ENCODE assay signal across 12 cellular contexts in genomic region chr6:145756170-145756662, GRCh38. TPM values are rescaled to one million over a fixed set of nuclear protein-coding genes. Genes with fewer than 3 reads are reported as not detected.
DNase-seq lines count a peak whose midpoint lies in the region; ATAC-seq and TF ChIP-seq lines count a peak whose summit lies in the region.
"Had no signal": no experiment of that assay in that cellular context is flagged by ENCODE, and none has a peak within 500 bp of the region (broad histone marks: within the 10 kb centered on the region; RNA-seq: fewer than 3 reads in every experiment).

No MANE protein-coding gene starts in this region.

- no peaks in the 10 kb centered on the region for H3K79me2 ChIP-seq in PC-9 (ENCODE audit: low read depth)

- H3K9me3 ChIP-seq in PC-9 (ENCODE audit: insufficient read depth, low read depth) (no peaks in the 10 kb centered on the region), upper lobe of right lung (no peaks in the 10 kb centered on the region)
- H3K9me3 ChIP-seq: psoas muscle, thoracic aorta had no signal

- H3F3A ChIP-seq in PC-9 (ENCODE audit: insufficient read depth, low read depth), result peaks cover 4% of the 10 kb centered on the region

- H2AFZ ChIP-seq in PC-9, result no peak overlapping the region

- no peaks in the 10 kb centered on the region for H4K20me1 ChIP-seq in PC-9 (ENCODE audit: insufficient read depth)

- POLR2A ChIA-PET in PC-9 (lab: Charles Lee; ENCODE audit: unreplicated experiment), result no interaction called here

- BruUV-seq in PC-9 (replicated peaks; lab: Mats Ljungman, UMichigan), result no TSS peak

- intact Hi-C loops in PC-9 (cut with micrococcal nuclease; ENCODE audit: unreplicated experiment), result no loop called here
- intact Hi-C loops in upper lobe of right lung (cut with DNase I), result no loop called here

- peaks cover 3% of the 10 kb centered on the region; the same call in 1 of the 2 replicates for H3K9me2 ChIP-seq in PC-9 (ENCODE audit: insufficient read depth)

- TF ChIP-seq CTCF in PC-9 (conservative IDR thresholded peaks at IDR 0.05) (no peak), fibroblast of pulmonary artery (IDR thresholded peaks at IDR 0.05; ENCODE audit: low read length, missing control alignments) (no peak), upper lobe of right lung (IDR thresholded peaks at IDR 0.05) (no peak)

- CTCF ChIA-PET in PC-9 (lab: Charles Lee), result no interaction called here

- H3K4me2 ChIP-seq in PC-9, result no peak overlapping the region

- H3K36me3 ChIP-seq in PC-9 (ENCODE audit: low read depth), result no peaks in the 10 kb centered on the region
- no peaks in the 10 kb centered on the region for H3K36me3 ChIP-seq in upper lobe of right lung
- H3K36me3 ChIP-seq: thoracic aorta had no signal

- H3K27ac ChIP-seq in PC-9 (no peak overlapping the region), upper lobe of right lung (no peak overlapping the region)
- H3K27ac ChIP-seq: C4-2B, psoas muscle, thoracic aorta had no signal

- peak; percentile 78 for ATAC-seq in upper lobe of right lung
- no peak for ATAC-seq in GM19035 (IDR thresholded peaks at IDR 0.05; ENCODE audit: unreplicated experiment)

- H3K4me3 ChIP-seq in PC-9 (no peak overlapping the region), fibroblast of pulmonary artery (replicated peaks; ENCODE audit: low read depth, low read length) (no peak overlapping the region), upper lobe of right lung (no peak overlapping the region)
- H3K4me3 ChIP-seq: psoas muscle, thoracic aorta had no signal

- peak; percentile 26 for DNase-seq in NCI-H2196 (lab: John Stamatoyannopoulos, UW; ENCODE audit: unreplicated experiment)
- DNase-seq in NCI-H2196 treated with DMSO at 0.1 percent for 48 hours (lab: John Stamatoyannopoulos, UW; ENCODE audit: unreplicated experiment), result no peak
- DNase-seq in PC-9, result peak; percentile 61 to 66
- peak; percentile 99 for DNase-seq in fibroblast of pulmonary artery (ENCODE audit: low read depth)
- no peak for DNase-seq in upper lobe of right lung
- DNase-seq in D341Med (ENCODE audit: low spot score), result no peak
- no peak for DNase-seq in 8988T
- DNase-seq: activated CD4-positive, alpha-beta memory T cell treated with anti-CD3 and anti-CD28 coated beads for 36 hours had no signal

- H3K4me1 ChIP-seq in PC-9 (replicated peaks; ENCODE audit: insufficient read depth) (peaks cover 4% of the 10 kb centered on the region), upper lobe of right lung (no peaks in the 10 kb centered on the region)

- no peaks in the 10 kb centered on the region for H3K27me3 ChIP-seq in PC-9 (ENCODE audit: insufficient read depth, low read depth)
- no peaks in the 10 kb centered on the region for H3K27me3 ChIP-seq in upper lobe of right lung

RNA-seq across cellular contexts. Expression of gene EPM2A, which starts 20.9 kb away (rescaled TPM):
- total RNA-seq in PC-9 (2021) (4.7 and 5.3 TPM in 2 replicates), upper lobe of right lung (8.1 TPM)

RNA-seq across cellular contexts. Expression of gene FBXO30, which starts 58.4 kb away (rescaled TPM):
- total RNA-seq in PC-9 (2021) (8.3 and 10.6 TPM in 2 replicates), upper lobe of right lung (9.4 TPM)

Comparison
In these comparisons a context has a peak if more than half of its experiments do, and no peak if none do; other contexts are left out.
1. DNase-seq: peak in NCI-H2196 (single experiment), PC-9 (2 of 2) and fibroblast of pulmonary artery (single experiment); none in NCI-H2196 treated with DMSO at 0.1 percent for 48 hours (single experiment), upper lobe of right lung (single experiment), D341Med (single experiment) and 8988T (single experiment).